8 cellular contexts compared by ENCODE assay signal in the genomic region with DNA sequence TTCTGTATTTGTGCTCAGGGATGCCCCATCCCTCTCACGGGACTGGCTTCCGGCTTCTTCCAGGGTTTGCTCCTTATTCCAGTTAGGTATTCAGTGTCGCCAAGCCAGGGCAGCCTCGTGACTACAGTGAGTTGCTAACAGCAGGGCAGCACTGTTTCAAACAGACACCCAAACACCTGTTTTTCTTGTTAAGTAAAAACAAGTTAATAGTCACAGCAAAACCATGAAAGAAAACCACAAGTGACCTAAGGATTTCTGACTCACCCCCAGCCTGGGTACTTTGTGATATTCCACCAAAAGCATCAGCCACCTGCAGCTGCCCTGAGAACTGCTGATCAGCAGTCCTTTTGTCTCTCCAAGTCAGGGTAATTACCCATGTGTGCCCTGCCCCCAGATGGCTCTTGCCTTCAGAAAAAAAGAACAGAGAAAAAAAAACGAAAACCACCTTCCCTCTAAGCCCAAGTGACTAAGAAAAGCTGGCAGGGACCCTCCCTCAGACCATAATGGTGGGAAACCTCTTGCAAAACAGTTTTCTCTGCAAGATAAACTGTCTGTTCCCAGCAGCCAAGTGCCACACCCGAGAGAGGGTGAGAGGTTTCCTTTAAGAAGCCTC.
DNase-seq lines count a peak whose midpoint lies in the region; ATAC-seq, FAIRE-seq and TF ChIP-seq lines count a peak whose summit lies in the region.

No MANE protein-coding gene starts in this region.

- H3K27ac Mint-ChIP-seq in GM23338 = peak overlapping the region; percentile 91
- H3K27ac Mint-ChIP-seq in IgD-negative memory B cell = peak overlapping the region in 2 of 3 donors; percentile 73 to 91
- H3K27ac Mint-ChIP-seq in nephron = peak overlapping the region; percentile 84 to 86 (median 85)

- H3K79me2 ChIP-seq in GM23338 (replicated peaks; ENCODE audit: insufficient read depth) (no peaks in the 10 kb centered on the region), SU-DHL-6 (ENCODE audit: insufficient read depth, low read length) (no peaks in the 10 kb centered on the region)

- peaks cover 4% of the 10 kb centered on the region for H3K4me1 ChIP-seq in GM23338 (ENCODE audit: insufficient read depth)

- peaks cover 49% of the 10 kb centered on the region for H3K4me1 Mint-ChIP-seq in GM23338
- H3K4me1 Mint-ChIP-seq in IgD-negative memory B cell = peaks cover 0 to 4% (median 3%) of the 10 kb centered on the region in 3 donors
- peaks cover 44% of the 10 kb centered on the region for H3K4me1 Mint-ChIP-seq in nephron

- H2AFZ ChIP-seq in GM23338 = no peak overlapping the region
- no peak overlapping the region for H2AFZ ChIP-seq in SU-DHL-6 (ENCODE audit: low read depth, low read length, severe bottlenecking)

- no peaks in the 10 kb centered on the region for H3K36me3 ChIP-seq in GM23338 (ENCODE audit: insufficient read depth)
- no peaks in the 10 kb centered on the region for H3K36me3 ChIP-seq in SU-DHL-6 (ENCODE audit: low read length)

- H3K4me2 ChIP-seq in GM23338 (peak overlapping the region; percentile 24; the same call in 1 of the 2 replicates), SU-DHL-6 (ENCODE audit: low read depth, low read length, poor library complexity, severe bottlenecking) (peak overlapping the region; percentile 78)

- FAIRE-seq in GM12892 (lab: Jason Lieb, UNC) = peak; percentile 78

- H4K20me1 ChIP-seq in GM23338 (replicated peaks; ENCODE audit: insufficient read depth) (no peaks in the 10 kb centered on the region), SU-DHL-6 (ENCODE audit: low read depth, low read length) (no peaks in the 10 kb centered on the region)

- H3K36me3 Mint-ChIP-seq in GM23338 (ENCODE audit: low read depth) = no peaks in the 10 kb centered on the region
- H3K36me3 Mint-ChIP-seq in IgD-negative memory B cell = peaks cover 2% of the 10 kb centered on the region
- no peaks in the 10 kb centered on the region for H3K36me3 Mint-ChIP-seq in nephron (ENCODE audit: low read depth)

- H3K9ac ChIP-seq in SU-DHL-6 (ENCODE audit: low read length) = peak overlapping the region; percentile 56

- H3K27me3 ChIP-seq in GM23338 (ENCODE audit: insufficient read depth) (no peaks in the 10 kb centered on the region), SU-DHL-6 (ENCODE audit: low read length) (no peaks in the 10 kb centered on the region)

- H3K9me3 Mint-ChIP-seq in GM23338 (no peaks in the 10 kb centered on the region), IgD-negative memory B cell (no peaks in the 10 kb centered on the region), nephron (no peaks in the 10 kb centered on the region)

- TF ChIP-seq CTCF in GM23338 (conservative IDR thresholded peaks at IDR 0.05; ENCODE audit: low read depth in 2 of 2) (no peak), SU-DHL-6 (IDR thresholded peaks at IDR 0.05; ENCODE audit: insufficient read depth, low read length, poor library complexity, severe bottlenecking) (no peak), choroid plexus epithelial cell (conservative IDR thresholded peaks at IDR 0.05; ENCODE audit: low read depth, low read length) (no peak), nephron (IDR thresholded peaks at IDR 0.05; ENCODE audit: unreplicated experiment in 3 of 3) (no peak)

- H3K27ac ChIP-seq in GM23338 (ENCODE audit: low read depth) (peak overlapping the region; percentile 79), SU-DHL-6 (ENCODE audit: low read depth, low read length) (peak overlapping the region; percentile 95)

- intact Hi-C loops in left ventricle myocardium superior (cut with micrococcal nuclease) = no loop called here

- H3K9me2 ChIP-seq in GM23338 (ENCODE audit: insufficient read depth) = no peaks in the 10 kb centered on the region
- H3K9me2 ChIP-seq in SU-DHL-6 (replicated peaks; ENCODE audit: insufficient read depth, low read length) = no peaks in the 10 kb centered on the region

- no peak for TF ChIP-seq POLR2A in GM12892 (IDR thresholded peaks at IDR 0.05; ENCODE audit: low read depth, low read length)

- peaks cover 22% of the 10 kb centered on the region for H3K27me3 Mint-ChIP-seq in GM23338 (ENCODE audit: insufficient read depth, low read depth, poor library complexity)
- H3K27me3 Mint-ChIP-seq in IgD-negative memory B cell = peaks cover 3% of the 10 kb centered on the region
- peaks cover 3% of the 10 kb centered on the region for H3K27me3 Mint-ChIP-seq in nephron (ENCODE audit: low read depth)

- DNase-seq in GM12892 (ENCODE audit: insufficient read length) (peak; percentile 40), GM23338 (ENCODE audit: low spot score) (peak; percentile 84), choroid plexus epithelial cell (ENCODE audit: low read depth) (peak; percentile 81), T-helper 9 cell (no peak), left ventricle myocardium superior (no peak)

- H3K4me3 ChIP-seq in GM23338 (no peak overlapping the region), SU-DHL-6 (ENCODE audit: insufficient read depth, low read length, poor library complexity, severe bottlenecking) (peak overlapping the region; percentile 25), choroid plexus epithelial cell (ENCODE audit: low read depth, low read length) (no peak overlapping the region)

- no peaks in the 10 kb centered on the region for H3K9me3 ChIP-seq in SU-DHL-6 (ENCODE audit: insufficient read depth, low read length)

- H3F3A ChIP-seq in GM23338 (replicated peaks; ENCODE audit: low read depth) (peaks cover 10% of the 10 kb centered on the region), SU-DHL-6 (ENCODE audit: insufficient read depth) (peaks cover 28% of the 10 kb centered on the region)

- ATAC-seq in GM23338 (peak; percentile 82), left ventricle myocardium superior (no peak)

- H3K4me3 Mint-ChIP-seq in GM23338 (0 out of 3 replicates have a peak overlapping the region, but pooled peaks have one; percentile 11), IgD-negative memory B cell (no peak overlapping the region), nephron (no peak overlapping the region)

TF ChIP-seq in GM23338, 12 proteins besides CTCF, POLR2A, EP300 and RAD21 (continues in another document):
- no peak for TF ChIP-seq ZNF331 (CRISPR knock-in tag; IDR thresholded peaks at IDR 0.05; ENCODE audit: low read depth)
- no peak for TF ChIP-seq CREB1 (CRISPR knock-in tag; IDR thresholded peaks at IDR 0.05; ENCODE audit: low read depth)
- no peak for TF ChIP-seq EZH2 (IDR thresholded peaks at IDR 0.05; ENCODE audit: low read depth, unreplicated experiment)
- TF ChIP-seq, protein P1, sequence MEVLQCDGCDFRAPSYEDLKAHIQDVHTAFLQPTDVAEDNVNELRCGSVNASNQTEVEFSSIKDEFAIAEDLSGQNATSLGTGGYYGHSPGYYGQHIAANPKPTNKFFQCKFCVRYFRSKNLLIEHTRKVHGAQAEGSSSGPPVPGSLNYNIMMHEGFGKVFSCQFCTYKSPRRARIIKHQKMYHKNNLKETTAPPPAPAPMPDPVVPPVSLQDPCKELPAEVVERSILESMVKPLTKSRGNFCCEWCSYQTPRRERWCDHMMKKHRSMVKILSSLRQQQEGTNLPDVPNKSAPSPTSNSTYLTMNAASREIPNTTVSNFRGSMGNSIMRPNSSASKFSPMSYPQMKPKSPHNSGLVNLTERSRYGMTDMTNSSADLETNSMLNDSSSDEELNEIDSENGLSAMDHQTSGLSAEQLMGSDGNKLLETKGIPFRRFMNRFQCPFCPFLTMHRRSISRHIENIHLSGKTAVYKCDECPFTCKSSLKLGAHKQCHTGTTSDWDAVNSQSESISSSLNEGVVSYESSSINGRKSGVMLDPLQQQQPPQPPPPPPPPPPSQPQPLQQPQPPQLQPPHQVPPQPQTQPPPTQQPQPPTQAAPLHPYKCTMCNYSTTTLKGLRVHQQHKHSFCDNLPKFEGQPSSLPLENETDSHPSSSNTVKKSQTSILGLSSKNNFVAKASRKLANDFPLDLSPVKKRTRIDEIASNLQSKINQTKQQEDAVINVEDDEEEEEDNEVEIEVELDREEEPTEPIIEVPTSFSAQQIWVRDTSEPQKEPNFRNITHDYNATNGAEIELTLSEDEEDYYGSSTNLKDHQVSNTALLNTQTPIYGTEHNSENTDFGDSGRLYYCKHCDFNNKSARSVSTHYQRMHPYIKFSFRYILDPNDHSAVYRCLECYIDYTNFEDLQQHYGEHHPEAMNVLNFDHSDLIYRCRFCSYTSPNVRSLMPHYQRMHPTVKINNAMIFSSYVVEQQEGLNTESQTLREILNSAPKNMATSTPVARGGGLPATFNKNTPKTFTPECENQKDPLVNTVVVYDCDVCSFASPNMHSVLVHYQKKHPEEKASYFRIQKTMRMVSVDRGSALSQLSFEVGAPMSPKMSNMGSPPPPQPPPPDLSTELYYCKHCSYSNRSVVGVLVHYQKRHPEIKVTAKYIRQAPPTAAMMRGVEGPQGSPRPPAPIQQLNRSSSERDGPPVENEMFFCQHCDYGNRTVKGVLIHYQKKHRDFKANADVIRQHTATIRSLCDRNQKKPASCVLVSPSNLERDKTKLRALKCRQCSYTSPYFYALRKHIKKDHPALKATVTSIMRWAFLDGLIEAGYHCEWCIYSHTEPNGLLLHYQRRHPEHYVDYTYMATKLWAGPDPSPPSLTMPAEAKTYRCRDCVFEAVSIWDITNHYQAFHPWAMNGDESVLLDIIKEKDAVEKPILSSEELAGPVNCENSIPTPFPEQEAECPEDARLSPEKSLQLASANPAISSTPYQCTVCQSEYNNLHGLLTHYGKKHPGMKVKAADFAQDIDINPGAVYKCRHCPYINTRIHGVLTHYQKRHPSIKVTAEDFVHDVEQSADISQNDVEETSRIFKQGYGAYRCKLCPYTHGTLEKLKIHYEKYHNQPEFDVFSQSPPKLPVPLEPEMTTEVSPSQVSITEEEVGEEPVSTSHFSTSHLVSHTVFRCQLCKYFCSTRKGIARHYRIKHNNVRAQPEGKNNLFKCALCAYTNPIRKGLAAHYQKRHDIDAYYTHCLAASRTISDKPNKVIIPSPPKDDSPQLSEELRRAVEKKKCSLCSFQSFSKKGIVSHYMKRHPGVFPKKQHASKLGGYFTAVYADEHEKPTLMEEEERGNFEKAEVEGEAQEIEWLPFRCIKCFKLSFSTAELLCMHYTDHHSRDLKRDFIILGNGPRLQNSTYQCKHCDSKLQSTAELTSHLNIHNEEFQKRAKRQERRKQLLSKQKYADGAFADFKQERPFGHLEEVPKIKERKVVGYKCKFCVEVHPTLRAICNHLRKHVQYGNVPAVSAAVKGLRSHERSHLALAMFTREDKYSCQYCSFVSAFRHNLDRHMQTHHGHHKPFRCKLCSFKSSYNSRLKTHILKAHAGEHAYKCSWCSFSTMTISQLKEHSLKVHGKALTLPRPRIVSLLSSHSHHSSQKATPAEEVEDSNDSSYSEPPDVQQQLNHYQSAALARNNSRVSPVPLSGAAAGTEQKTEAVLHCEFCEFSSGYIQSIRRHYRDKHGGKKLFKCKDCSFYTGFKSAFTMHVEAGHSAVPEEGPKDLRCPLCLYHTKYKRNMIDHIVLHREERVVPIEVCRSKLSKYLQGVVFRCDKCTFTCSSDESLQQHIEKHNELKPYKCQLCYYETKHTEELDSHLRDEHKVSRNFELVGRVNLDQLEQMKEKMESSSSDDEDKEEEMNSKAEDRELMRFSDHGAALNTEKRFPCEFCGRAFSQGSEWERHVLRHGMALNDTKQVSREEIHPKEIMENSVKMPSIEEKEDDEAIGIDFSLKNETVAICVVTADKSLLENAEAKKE (CRISPR knock-in tag; IDR thresholded peaks at IDR 0.05) = no peak

Comparison
In these comparisons a context has a peak if more than half of its experiments do, and no peak if none do; other contexts are left out.
1. DNase-seq: peak in GM12892 (single experiment), GM23338 (single experiment) and choroid plexus epithelial cell (single experiment); none in T-helper 9 cell (single experiment) and left ventricle myocardium superior (single experiment).
2. Peak in every context shown above with its lines, with median percentiles within 50 percentile points of each other: H3K27ac Mint-ChIP-seq.